15 cellular contexts compared by ENCODE assay signal in genomic region chr7:138468244-138469123, GRCh38. TPM values are rescaled to one million over a fixed set of nuclear protein-coding genes. Genes with fewer than 3 reads are reported as not detected.
DNase-seq lines count a peak whose midpoint lies in the region; ATAC-seq and TF ChIP-seq lines count a peak whose summit lies in the region.
"Had no signal": no experiment of that assay in that cellular context is flagged by ENCODE, and none has a peak within 500 bp of the region (broad histone marks: within the 10 kb centered on the region; RNA-seq: fewer than 3 reads in every experiment).

No MANE protein-coding gene starts in this region.

- H3K36me3 ChIP-seq in right atrium auricular region (no peaks in the 10 kb centered on the region), Caco-2 (ENCODE audit: control insufficient read depth, insufficient read depth, low read length) (no peaks in the 10 kb centered on the region; the same call in 1 of the 2 replicates)

- H3K27ac Mint-ChIP-seq in T-cell (no peak overlapping the region), Caco-2 (ENCODE audit: unreplicated experiment) (no peak overlapping the region)

- DNase-seq in Right ventricle myocardium inferior (ENCODE audit: missing footprints), result no peak
- no peak for DNase-seq in right atrium auricular region (ENCODE audit: low spot score)
- peak; percentile 81 for DNase-seq in globus pallidus (ENCODE audit: low spot score)
- DNase-seq in myocyte (ENCODE audit: low read depth), result peak; percentile 59
- no peak for DNase-seq in HCEC 1CT
- no peak for DNase-seq in T-cell
- DNase-seq in Caco-2, result no peak
- no peak for DNase-seq in foreskin keratinocyte
- DNase-seq: activated naive CD4-positive, alpha-beta T cell treated with Interleukin-2 at 50 U/mL for 16 hours; Calu3; erythroblast; NCI-H146; SIG-M5; small intestine had no signal

- no peak overlapping the region for H3K4me3 ChIP-seq in right atrium auricular region
- no peak overlapping the region for H3K4me3 ChIP-seq in Caco-2 (ENCODE audit: low read depth, low read length)
- H3K4me3 ChIP-seq: A549 had no signal

- peak; percentile 89 for ATAC-seq in Right ventricle myocardium inferior
- ATAC-seq in T-cell (replicated peaks in 1 of 4), result no peak
- ATAC-seq in foreskin keratinocyte, result no peak
- ATAC-seq: A549 had no signal

- H3K4me3 Mint-ChIP-seq in T-cell (no peak overlapping the region), Caco-2 (ENCODE audit: unreplicated experiment) (no peak overlapping the region)

- no peak for TF ChIP-seq CTCF in right atrium auricular region (IDR thresholded peaks at IDR 0.05)
- no peak for TF ChIP-seq CTCF in Caco-2 (IDR thresholded peaks at IDR 0.05; ENCODE audit: insufficient read depth in 1 of 2, low read depth in 1 of 2, low read length in 1 of 2, severe bottlenecking in 1 of 2, unreplicated experiment in 1 of 2)
- TF ChIP-seq CTCF in foreskin keratinocyte (conservative IDR thresholded peaks at IDR 0.05), result no peak

- H3K27ac ChIP-seq in right atrium auricular region, result no peak overlapping the region
- H3K27ac ChIP-seq in foreskin keratinocyte, result no peak overlapping the region
- H3K27ac ChIP-seq: A549 had no signal

- H3K4me1 Mint-ChIP-seq in T-cell (peaks cover 59 to 66% (median 63%) of the 10 kb centered on the region in 3 donors), Caco-2 (ENCODE audit: low read depth, unreplicated experiment) (peaks cover 11% of the 10 kb centered on the region)

- BruUV-seq in Caco-2 (replicated peaks; lab: Mats Ljungman, UMichigan), result no TSS peak

- peaks cover 7% of the 10 kb centered on the region for H3K36me3 Mint-ChIP-seq in T-cell
- peaks cover 55% of the 10 kb centered on the region for H3K36me3 Mint-ChIP-seq in Caco-2 (ENCODE audit: insufficient read depth, unreplicated experiment)

- H3K9me3 Mint-ChIP-seq in T-cell (no peaks in the 10 kb centered on the region), Caco-2 (ENCODE audit: unreplicated experiment) (no peaks in the 10 kb centered on the region)

- POLR2A ChIA-PET in T-cell (lab: Charles Lee) (interaction anchor here (0.5 to 0.8 kb wide), 3 partner anchors 9 to 906 kb away, joined by 3 to 6 read pairs (median 3); partner anchors contain the start of gene TRIM24 (in 1 of the 2)), Caco-2 (lab: Charles Lee) (no interaction called here)

- H3K27me3 Mint-ChIP-seq in T-cell (no peaks in the 10 kb centered on the region), Caco-2 (ENCODE audit: insufficient read depth, unreplicated experiment) (no peaks in the 10 kb centered on the region)

- H3K9me3 ChIP-seq in right atrium auricular region (no peaks in the 10 kb centered on the region), Caco-2 (no peaks in the 10 kb centered on the region)
- H3K9me3 ChIP-seq: A549 had no signal

- CTCF ChIA-PET in T-cell (lab: Charles Lee), result interaction anchor here (0.7 to 1.2 kb wide), 2 partner anchors 9 to 22 kb away, joined by 3 to 4 read pairs; partner anchors contain the start of gene TRIM24 (in 1 of the 2)
- CTCF ChIA-PET in Caco-2 (lab: Charles Lee), result no interaction called here

- H3K27me3 ChIP-seq in right atrium auricular region, result no peaks in the 10 kb centered on the region
- H3K27me3 ChIP-seq in Caco-2 (replicated peaks; ENCODE audit: control insufficient read depth, insufficient read depth, low read length), result no peaks in the 10 kb centered on the region
- no peaks in the 10 kb centered on the region for H3K27me3 ChIP-seq in foreskin keratinocyte

- intact Hi-C loops in Right ventricle myocardium inferior (cut with DNase I) (loop anchor here (10.0 kb wide), 1 partner anchor 96 kb away; no protein-coding TSS in a partner anchor), Caco-2 (cut with micrococcal nuclease; ENCODE audit: unreplicated experiment) (no loop called here)

- H3K4me1 ChIP-seq in right atrium auricular region (peaks cover 0 to 27% of the 10 kb centered on the region in 2 donors), Caco-2 (peaks cover 13% of the 10 kb centered on the region), foreskin keratinocyte (no peaks in the 10 kb centered on the region)
- H3K4me1 ChIP-seq: A549 had no signal

RNA-seq across cellular contexts. Expression of gene TRIM24, which starts 8.4 kb away (rescaled TPM):
- total RNA-seq in Right ventricle myocardium inferior (17.1 TPM), right atrium auricular region (10 to 100 TPM; 14.2 to 16.4 TPM), myocyte (26.9 and 28.2 TPM in 2 replicates), T-cell (10 to 100 TPM; 16.0 to 18.9 (median 17.1) TPM), Caco-2 (2022) (54.7 and 58.2 TPM in 2 replicates), foreskin keratinocyte (7.8 and 8.9 TPM in 2 replicates)
- polyA plus RNA-seq in myocyte (2012), result 5.0 TPM
- 3.1 and 3.6 TPM in 2 replicates for polyA plus RNA-seq in foreskin keratinocyte

Comparison
In these comparisons a context has a peak if more than half of its experiments do, and no peak if none do; other contexts are left out.
1. DNase-seq: peak in globus pallidus (single experiment) and myocyte (single experiment); none in Right ventricle myocardium inferior (single experiment), right atrium auricular region (single experiment), HCEC 1CT (single experiment), T-cell (0 of 34), Caco-2 (0 of 2) and foreskin keratinocyte (0 of 2).